ENCODE assay signal across 8 cellular contexts in genomic region chr3:11770477-11771381, GRCh38.
A peak's percentile ranks its signal among the peaks of the same experiment; 100 is the strongest.
DNase-seq lines count a peak whose midpoint lies in the region; ATAC-seq, FAIRE-seq and TF ChIP-seq lines count a peak whose summit lies in the region.

No MANE protein-coding gene starts in this region.

- H3K27ac ChIP-seq in RWPE2 (ENCODE audit: poor library complexity, severe bottlenecking): peak overlapping the region; percentile 94
- H3K27ac ChIP-seq in ovary: no peak overlapping the region
- H3K27ac ChIP-seq in thymus (ENCODE audit: low read depth): peak overlapping the region; percentile 88

- TSS peak; percentile 58 for BruUV-seq in Calu3 (replicated peaks; lab: Mats Ljungman, UMichigan)

- 14 to 21% (median 16%) methylated on average over 20 of the region's 20 CpGs for WGBS in ovary, 3 donors
- 38% methylated on average over 20 of the region's 20 CpGs for WGBS in thymus

- DNase-seq in Calu3 (peak; percentile 90), HuH-7.5 (ENCODE audit: low spot score) (peak; percentile 82), RWPE2 (ENCODE audit: low spot score) (peak; percentile 96), frontal cortex (ENCODE audit: low spot score in 2 of 2) (peak; percentile 18 to 74), ovary (peak; percentile 22 to 52 (median 38))
- peak; percentile 76 for DNase-seq in activated naive CD4-positive, alpha-beta T cell treated with Interleukin-2 at 50 U/mL for 16 hours

- no peaks in the 10 kb centered on the region for H3K9me3 ChIP-seq in RWPE2 (ENCODE audit: severe bottlenecking)
- no peaks in the 10 kb centered on the region for H3K9me3 ChIP-seq in ovary
- H3K9me3 ChIP-seq in thymus (ENCODE audit: control insufficient read depth): no peaks in the 10 kb centered on the region

- peaks cover 16% of the 10 kb centered on the region for H3K36me3 Mint-ChIP-seq in Calu3 (ENCODE audit: insufficient read depth, unreplicated experiment)

- H3K27ac Mint-ChIP-seq in Calu3 (ENCODE audit: unreplicated experiment): peak overlapping the region; percentile 98

- peak overlapping the region; percentile 72 for H3K4me3 Mint-ChIP-seq in Calu3 (ENCODE audit: low read depth, unreplicated experiment)

- H3K36me3 ChIP-seq in RWPE2 (ENCODE audit: low read depth) (no peaks in the 10 kb centered on the region), ovary (no peaks in the 10 kb centered on the region), thymus (ENCODE audit: control insufficient read depth, insufficient read depth) (no peaks in the 10 kb centered on the region)

- TF ChIP-seq POLR2A in ovary (IDR thresholded peaks at IDR 0.05): no peak

- no peaks in the 10 kb centered on the region for H3K27me3 Mint-ChIP-seq in Calu3 (ENCODE audit: unreplicated experiment)

- H3K4me3 ChIP-seq in RWPE2 (ENCODE audit: severe bottlenecking) (no peak overlapping the region), ovary (no peak overlapping the region), thymus (ENCODE audit: low read length) (no peak overlapping the region)

- no peak for FAIRE-seq in frontal cortex (lab: Jason Lieb, UNC)

- intact Hi-C loops in Calu3 (cut with micrococcal nuclease; ENCODE audit: unreplicated experiment): loop anchor here (2.0 kb wide), 1 partner anchor 50 kb away; no protein-coding TSS in a partner anchor
- intact Hi-C loops in ovary (cut with DNase I): no loop called here

- peak; percentile 96 for ATAC-seq in GM21528 (IDR thresholded peaks at IDR 0.05; ENCODE audit: low FRiP score, unreplicated experiment)
- ATAC-seq in RWPE2 (ENCODE audit: low read depth): peak; percentile 87

- TF ChIP-seq CTCF in Calu3 (IDR thresholded peaks at IDR 0.05; ENCODE audit: unreplicated experiment) (no peak), RWPE2 (IDR thresholded peaks at IDR 0.05; ENCODE audit: poor library complexity, severe bottlenecking) (no peak), ovary (IDR thresholded peaks at IDR 0.05) (no peak)

- peaks cover 22% of the 10 kb centered on the region for H3K4me1 Mint-ChIP-seq in Calu3 (ENCODE audit: low read depth, unreplicated experiment)

- H3K27me3 ChIP-seq in RWPE2 (ENCODE audit: insufficient read depth, poor library complexity, severe bottlenecking): no peaks in the 10 kb centered on the region
- H3K27me3 ChIP-seq in ovary: no peaks in the 10 kb centered on the region
- H3K27me3 ChIP-seq in thymus (ENCODE audit: control insufficient read depth, insufficient read depth): no peaks in the 10 kb centered on the region

- H3K9me3 Mint-ChIP-seq in Calu3 (ENCODE audit: low read depth, unreplicated experiment): no peaks in the 10 kb centered on the region

- H3K4me1 ChIP-seq in RWPE2 (ENCODE audit: insufficient read depth, poor library complexity, severe bottlenecking) (peaks cover 27% of the 10 kb centered on the region), ovary (ENCODE audit: insufficient read depth) (peaks cover 2% of the 10 kb centered on the region), thymus (ENCODE audit: control insufficient read depth, insufficient read depth, low read length) (peaks cover 15% of the 10 kb centered on the region)

- no peak for TF ChIP-seq EP300 in ovary (IDR thresholded peaks at IDR 0.05)

- CTCF ChIA-PET in Calu3 (lab: Charles Lee): no interaction called here

Comparison
In these comparisons a context has a peak if more than half of its experiments do, and no peak if none do; other contexts are left out.
1. DNase-seq: peak in every context shown above with its lines; median percentile 96 in RWPE2; 90 in Calu3; 82 in HuH-7.5; 76 in activated naive CD4-positive, alpha-beta T cell treated with Interleukin-2 at 50 U/mL for 16 hours; 46 in frontal cortex; 38 in ovary.
2. H3K27ac ChIP-seq: peak in RWPE2 (single experiment) and thymus (single experiment); none in ovary (0 of 2).